In the genomic region with DNA sequence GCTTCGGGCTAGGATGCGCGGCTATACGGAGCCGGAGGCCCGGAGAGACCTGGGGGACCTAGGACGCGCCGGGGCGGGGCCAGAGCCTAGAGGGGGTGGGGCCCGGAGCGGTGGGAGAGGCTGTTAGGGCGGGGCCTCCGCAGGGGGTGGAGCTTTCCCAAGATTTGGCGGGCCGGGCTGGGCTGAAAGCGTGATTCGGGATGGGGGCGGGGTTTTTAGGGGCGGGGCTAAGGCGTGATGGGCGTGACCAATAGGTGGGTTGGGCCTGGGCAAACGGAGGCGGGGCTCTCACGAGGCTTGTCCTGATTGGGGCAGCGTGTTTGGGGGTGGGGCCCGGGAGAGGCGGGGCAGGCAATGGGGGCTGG, we compare ENCODE assay signal across 8 cellular contexts. TPM values are rescaled to one million over a fixed set of nuclear protein-coding genes. Genes with fewer than 3 reads are reported as not detected.
DNase-seq lines count a peak whose midpoint lies in the region; ATAC-seq and TF ChIP-seq lines count a peak whose summit lies in the region.

No MANE protein-coding gene starts in this region.

- peak overlapping the region in 1 of 2 donors; percentile 65 for H3K4me3 ChIP-seq in CD4-positive, alpha-beta memory T cell (ENCODE audit: low read length in 2 of 2)
- peak overlapping the region; percentile 59 for H3K4me3 ChIP-seq in HL-60 (replicated peaks; ENCODE audit: insufficient read depth, low read length)
- H3K4me3 ChIP-seq in effector memory CD4-positive, alpha-beta T cell (ENCODE audit: insufficient read depth, low read depth, low read length, poor library complexity, severe bottlenecking) = peak overlapping the region; percentile 78

- H3K9me3 ChIP-seq in CD4-positive, alpha-beta memory T cell (ENCODE audit: control insufficient read depth in 1 of 2, low read length in 2 of 2) = no peaks in the 10 kb centered on the region
- no peaks in the 10 kb centered on the region for H3K9me3 ChIP-seq in effector memory CD4-positive, alpha-beta T cell (ENCODE audit: control insufficient read depth, low read length)

- POLR2A ChIA-PET in CD4-positive, alpha-beta memory T cell (lab: Charles Lee; ENCODE audit: partially characterized antibody) = interaction anchor here (0.5 to 3.0 kb wide), 16 partner anchors 10 to 179 kb away, joined by 3 to 26 read pairs (median 4); a partner anchor contains a TSS

- H3K9me3 Mint-ChIP-seq in CD4-positive, alpha-beta memory T cell = no peaks in the 10 kb centered on the region
- H3K9me3 Mint-ChIP-seq in memory B cell = no peaks in the 10 kb centered on the region

- CTCF ChIA-PET in CD4-positive, alpha-beta memory T cell (lab: Charles Lee; ENCODE audit: partially characterized antibody) = interaction anchor here (4.4 kb wide), 1 partner anchor 22 kb away, joined by 19 read pairs; a partner anchor contains a TSS

- peaks cover 9 to 37% (median 29%) of the 10 kb centered on the region in 4 donors for H3K4me1 Mint-ChIP-seq in CD4-positive, alpha-beta memory T cell
- peaks cover 11% of the 10 kb centered on the region for H3K4me1 Mint-ChIP-seq in memory B cell

- DNase-seq in CD4-positive, alpha-beta memory T cell = peak; percentile 88 to 92 (median 89)
- peak; percentile 70 to 94 for DNase-seq in HL-60 (ENCODE audit: low read depth in 1 of 2, low spot score in 1 of 2)
- DNase-seq in NK-92 (lab: John Stamatoyannopoulos, UW; ENCODE audit: unreplicated experiment) = peak; percentile 43
- peak; percentile 80 to 98 (median 96) for DNase-seq in activated CD8-positive, alpha-beta memory T cell treated with anti-CD3 and anti-CD28 coated beads for 48 hours (ENCODE audit: low read depth in 2 of 3, low spot score in 2 of 3)
- peak; percentile 87 to 91 (median 89) for DNase-seq in effector memory CD4-positive, alpha-beta T cell
- peak; percentile 84 to 86 for DNase-seq in memory B cell (ENCODE audit: low spot score in 2 of 2)
- DNase-seq in stimulated activated CD4-positive, alpha-beta T cell treated with anti-CD3 and anti-CD28 coated beads, TNF-alpha, amount 100 ng/mL, for 48 hours (ENCODE audit: low read depth in 3 of 3) = peak; percentile 93 to 97 (median 93)

- H3K36me3 Mint-ChIP-seq in CD4-positive, alpha-beta memory T cell = peaks cover 0 to 8% of the 10 kb centered on the region in 2 donors
- no peaks in the 10 kb centered on the region for H3K36me3 Mint-ChIP-seq in memory B cell

- H3K4me3 Mint-ChIP-seq in CD4-positive, alpha-beta memory T cell = peak overlapping the region; percentile 82 to 90 (median 88)
- H3K4me3 Mint-ChIP-seq in memory B cell = peak overlapping the region; percentile 83

- H3K4me1 ChIP-seq in CD4-positive, alpha-beta memory T cell (ENCODE audit: insufficient read depth, low read length) = peaks cover 22% of the 10 kb centered on the region
- H3K4me1 ChIP-seq in effector memory CD4-positive, alpha-beta T cell (ENCODE audit: control insufficient read depth, insufficient read depth, low read length, poor library complexity, severe bottlenecking) = peaks cover 5% of the 10 kb centered on the region

- no peak for TF ChIP-seq CTCF in HL-60 (IDR thresholded peaks at IDR 0.05; ENCODE audit: insufficient read depth, low read length)

- ATAC-seq in GM19455 (IDR thresholded peaks at IDR 0.05; ENCODE audit: unreplicated experiment) (peak; percentile 52), memory B cell (ENCODE audit: low read depth) (peak; percentile 58)

- H3K36me3 ChIP-seq in CD4-positive, alpha-beta memory T cell (ENCODE audit: insufficient read depth, low read length) = no peaks in the 10 kb centered on the region
- H3K36me3 ChIP-seq in effector memory CD4-positive, alpha-beta T cell (ENCODE audit: control insufficient read depth, insufficient read depth, low read length) = peaks cover 2% of the 10 kb centered on the region

- intact Hi-C loops in CD4-positive, alpha-beta memory T cell (cut with micrococcal nuclease) = loop anchor here (1.0 to 5.0 kb wide), 5 partner anchors 23 to 470 kb away; a partner anchor contains a TSS

- no peaks in the 10 kb centered on the region for H3K27me3 ChIP-seq in CD4-positive, alpha-beta memory T cell (ENCODE audit: insufficient read depth, low read length)
- H3K27me3 ChIP-seq in HL-60 (ENCODE audit: insufficient read depth, poor library complexity, severe bottlenecking) = no peaks in the 10 kb centered on the region
- H3K27me3 ChIP-seq in effector memory CD4-positive, alpha-beta T cell (replicated peaks; ENCODE audit: control insufficient read depth, insufficient read depth, low read length, poor library complexity, severe bottlenecking) = no peaks in the 10 kb centered on the region

- H3K27ac Mint-ChIP-seq in CD4-positive, alpha-beta memory T cell = peak overlapping the region; percentile 88 to 97 (median 91)
- H3K27ac Mint-ChIP-seq in memory B cell = peak overlapping the region; percentile 88

- H3K27ac ChIP-seq in CD4-positive, alpha-beta memory T cell (ENCODE audit: low read depth, low read length) = peak overlapping the region; percentile 96
- H3K27ac ChIP-seq in HL-60 (replicated peaks) = peak overlapping the region; percentile 74
- H3K27ac ChIP-seq in effector memory CD4-positive, alpha-beta T cell (ENCODE audit: insufficient read depth, low read length, poor library complexity, severe bottlenecking) = peak overlapping the region; percentile 98

- H3K27me3 Mint-ChIP-seq in CD4-positive, alpha-beta memory T cell = no peaks in the 10 kb centered on the region
- no peaks in the 10 kb centered on the region for H3K27me3 Mint-ChIP-seq in memory B cell

RNA-seq across cellular contexts. Expression of a gene that starts 0.4 kb away (rescaled TPM):
- 100 to 1,000 TPM; 107 to 109 TPM for total RNA-seq in CD4-positive, alpha-beta memory T cell
- polyA plus RNA-seq in CD4-positive, alpha-beta memory T cell = 10 to 100 TPM; 40.2 to 87.0 TPM

RNA-seq across cellular contexts. Expression of a gene that starts 22.5 kb away (rescaled TPM):
- total RNA-seq in CD4-positive, alpha-beta memory T cell = 10 to 100 TPM; 25.5 to 30.3 TPM
- polyA plus RNA-seq in CD4-positive, alpha-beta memory T cell = 10 to 100 TPM; 46.0 to 60.9 TPM

RNA-seq across cellular contexts. Expression of a gene that starts 26.6 kb away (rescaled TPM):
- total RNA-seq in CD4-positive, alpha-beta memory T cell = not detected
- not detected for polyA plus RNA-seq in CD4-positive, alpha-beta memory T cell

RNA-seq across cellular contexts. Expression of a gene that starts 47.5 kb away (rescaled TPM):
- total RNA-seq in CD4-positive, alpha-beta memory T cell = 1 to 10 TPM; 5.0 to 6.3 TPM
- 1 to 10 TPM; 1.1 to 1.9 TPM for polyA plus RNA-seq in CD4-positive, alpha-beta memory T cell

RNA-seq across cellular contexts. Expression of a gene that starts 54.2 kb away (rescaled TPM):
- 100 to 1,000 TPM; 197 to 199 TPM for total RNA-seq in CD4-positive, alpha-beta memory T cell
- 100 to 1,000 TPM; 206 to 245 TPM for polyA plus RNA-seq in CD4-positive, alpha-beta memory T cell

Comparison
In these comparisons a context has a peak if more than half of its experiments do, and no peak if none do; other contexts are left out.
1. DNase-seq: peak in every context shown above with its lines; median percentile 96 in activated CD8-positive, alpha-beta memory T cell treated with anti-CD3 and anti-CD28 coated beads for 48 hours; 93 in stimulated activated CD4-positive, alpha-beta T cell treated with anti-CD3 and anti-CD28 coated beads, TNF-alpha, amount 100 ng/mL, for 48 hours; 89 in CD4-positive, alpha-beta memory T cell; 89 in effector memory CD4-positive, alpha-beta T cell; 85 in memory B cell; 82 in HL-60; 43 in NK-92.